In the genomic region with DNA sequence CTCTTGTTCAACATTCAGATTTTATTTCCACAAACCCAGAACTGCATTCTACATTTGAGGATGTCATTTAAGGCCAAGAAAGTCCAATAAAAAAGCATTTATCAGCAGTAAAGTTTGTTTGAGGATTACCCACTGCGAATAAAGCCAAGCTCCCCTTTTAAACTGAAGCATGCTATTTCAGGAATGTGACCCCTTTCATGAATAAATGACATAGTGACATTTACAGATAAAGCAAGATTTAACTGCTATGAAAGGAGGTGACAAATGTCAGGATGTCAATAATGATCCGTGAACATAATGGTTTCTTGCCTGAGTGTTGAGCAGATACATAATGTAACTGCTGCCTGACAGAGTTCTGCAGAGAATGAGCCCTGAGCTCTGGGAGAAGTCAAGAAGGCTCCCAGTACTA, we compare ENCODE assay signal across 28 cellular contexts.
DNase-seq lines count a peak whose midpoint lies in the region; ATAC-seq and TF ChIP-seq lines count a peak whose summit lies in the region.
"Had no signal": no experiment of that assay in that cellular context is flagged by ENCODE, and none has a peak within 500 bp of the region (broad histone marks: within the 10 kb centered on the region; RNA-seq: fewer than 3 reads in every experiment).

No MANE protein-coding gene starts in this region.

- no peaks in the 10 kb centered on the region for H3K79me2 ChIP-seq in mesendoderm (ENCODE audit: control insufficient read depth, insufficient read depth, low read length)

- H4K8ac ChIP-seq in mesendoderm (ENCODE audit: low read depth, low read length), result no peak overlapping the region

- no peaks in the 10 kb centered on the region for H3K36me3 ChIP-seq in mesendoderm (ENCODE audit: control insufficient read depth, insufficient read depth, low read length)
- H3K36me3 ChIP-seq: lower lobe of right lung, ovary, thoracic aorta, uterus had no signal

- H3K4me3 ChIP-seq in mesendoderm (ENCODE audit: low read length), result no peak overlapping the region
- H3K4me3 ChIP-seq: lower lobe of right lung, ovary, thoracic aorta, uterus had no signal

- ATAC-seq in HG02973 (IDR thresholded peaks at IDR 0.05; ENCODE audit: unreplicated experiment), result no peak
- ATAC-seq: activated CD4-positive, CD25-positive, alpha-beta regulatory T cell treated with anti-CD3 and anti-CD28 coated beads, Interleukin-2, amount 50 U/mL, for 24 hours; naive thymus-derived CD8-positive, alpha-beta T cell; SK-N-SH treated with all-trans-retinoic acid at 6 μM for 48 hours had no signal

- H3K4ac ChIP-seq in mesendoderm (ENCODE audit: low read depth, low read length), result no peak overlapping the region

- no peak overlapping the region for H3K4me2 ChIP-seq in mesendoderm (ENCODE audit: low read length)

- no peak overlapping the region for H2BK5ac ChIP-seq in mesendoderm (ENCODE audit: low read length)

- H3K18ac ChIP-seq in mesendoderm (ENCODE audit: low read length), result no peak overlapping the region

- H3K27ac ChIP-seq in cingulate gyrus (ENCODE audit: low read depth, low read length), result peak overlapping the region; percentile 30
- H3K27ac ChIP-seq in mesendoderm (ENCODE audit: low read depth, low read length), result no peak overlapping the region
- peak overlapping the region; percentile 72 for H3K27ac ChIP-seq in temporal lobe (ENCODE audit: low read depth, low read length)
- H3K27ac ChIP-seq: HL-60, lower lobe of right lung, thoracic aorta had no signal

- H3K27me3 ChIP-seq in mesendoderm (ENCODE audit: insufficient read depth, low read length, poor library complexity), result no peaks in the 10 kb centered on the region
- H3K27me3 ChIP-seq: ovary, uterus had no signal

- H3K9ac ChIP-seq in mesendoderm (ENCODE audit: low read length), result no peak overlapping the region

- WGBS in mesendoderm (ENCODE audit: extremely low coverage, insufficient coverage, low lambda C conversion rate), result no CpG with 5 or more reads among the region's 2 CpGs

- DNase-seq in HEK293T (ENCODE audit: extremely low spot score) (no peak), mesendoderm (peak; percentile 65), NCI-H526 treated with DMSO at 0.1 percent for 48 hours (lab: John Stamatoyannopoulos, UW) (no peak), OCI-M2 (lab: John Stamatoyannopoulos, UW; ENCODE audit: unreplicated experiment) (no peak)
- DNase-seq: activated CD4-positive, alpha-beta T cell treated with anti-CD3 and anti-CD28 coated beads, Interleukin-2, amount 50 U/mL, for 48 hours; activated CD8-positive, alpha-beta memory T cell treated with anti-CD3 and anti-CD28 coated beads, Interleukin-2, amount 50 U/mL, for 4 hours; activated naive CD4-positive, alpha-beta T cell treated with anti-CD3 and anti-CD28 coated beads, Interleukin-2, amount 10 ng/mL, durations not matched to agents 7 days and 5 days; CD8-positive, alpha-beta memory T cell; islet precursor cell; Karpas-422; lower lobe of right lung; naive thymus-derived CD8-positive, alpha-beta T cell; NCI-H2029; NCI-H524; OCI-M1; retina; small intestine; stimulated activated naive CD4-positive, alpha-beta T cell; T-helper 2 cell had no signal

- POLR2A ChIA-PET in HEK293T (lab: Yijun Ruan, JAX), result no interaction called here

- peaks cover 2% of the 10 kb centered on the region for H3K4me1 ChIP-seq in mesendoderm (ENCODE audit: control insufficient read depth, low read depth, low read length)
- H3K4me1 ChIP-seq: lower lobe of right lung, uterus had no signal

- no peak overlapping the region for H2AK5ac ChIP-seq in mesendoderm (ENCODE audit: low read length)

- no peak overlapping the region for H4K5ac ChIP-seq in mesendoderm (ENCODE audit: low read length)

- no peak overlapping the region for H2BK15ac ChIP-seq in mesendoderm (replicated peaks; ENCODE audit: low read depth)

- H3K23ac ChIP-seq in mesendoderm (ENCODE audit: low read length), result no peak overlapping the region

- H2BK120ac ChIP-seq in mesendoderm (ENCODE audit: low read depth, low read length), result no peak overlapping the region

- no peak overlapping the region for H3K56ac ChIP-seq in mesendoderm (ENCODE audit: low read length)

- H3K79me1 ChIP-seq in mesendoderm (ENCODE audit: low read length), result no peaks in the 10 kb centered on the region

- CTCF ChIA-PET in HEK293T (lab: Yijun Ruan, JAX), result interaction anchor here (0.6 to 1.4 kb wide), 2 partner anchors 47 to 1355 kb away, joined by 5 read pairs; no protein-coding TSS in a partner anchor

TF ChIP-seq in HEK293T, 16 proteins besides CTCF, POLR2A, EP300 and RAD21:
- no peak for TF ChIP-seq LEF1 (IDR thresholded peaks at IDR 0.05; ENCODE audit: borderline replicate concordance)
- TF ChIP-seq, protein P1, sequence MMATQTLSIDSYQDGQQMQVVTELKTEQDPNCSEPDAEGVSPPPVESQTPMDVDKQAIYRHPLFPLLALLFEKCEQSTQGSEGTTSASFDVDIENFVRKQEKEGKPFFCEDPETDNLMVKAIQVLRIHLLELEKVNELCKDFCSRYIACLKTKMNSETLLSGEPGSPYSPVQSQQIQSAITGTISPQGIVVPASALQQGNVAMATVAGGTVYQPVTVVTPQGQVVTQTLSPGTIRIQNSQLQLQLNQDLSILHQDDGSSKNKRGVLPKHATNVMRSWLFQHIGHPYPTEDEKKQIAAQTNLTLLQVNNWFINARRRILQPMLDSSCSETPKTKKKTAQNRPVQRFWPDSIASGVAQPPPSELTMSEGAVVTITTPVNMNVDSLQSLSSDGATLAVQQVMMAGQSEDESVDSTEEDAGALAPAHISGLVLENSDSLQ (IDR thresholded peaks at IDR 0.05), result peak; percentile 28; the same call in 1 of the 2 replicates
